Comparison of ENCODE assay signal across 11 cellular contexts in the genomic region with DNA sequence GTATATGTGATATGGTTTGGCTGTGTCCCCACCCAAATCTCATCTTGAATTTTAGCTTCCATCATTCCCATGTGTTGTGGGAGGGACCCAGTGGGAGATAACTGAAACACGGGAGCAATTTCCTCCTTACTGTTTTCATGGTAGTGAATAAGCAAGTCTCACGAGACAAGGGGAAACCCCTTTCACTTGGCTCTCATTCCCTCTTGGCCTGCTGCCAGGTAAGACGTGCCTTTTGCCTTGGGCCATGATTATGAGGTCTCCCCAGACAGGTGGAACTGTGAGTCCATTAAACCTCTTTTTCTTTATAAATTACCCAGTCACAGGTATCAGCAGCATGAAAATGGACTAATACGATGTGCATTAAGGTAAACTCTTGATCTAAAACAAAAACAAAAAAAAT.
A peak's percentile ranks its signal among the peaks of the same experiment; 100 is the strongest.
DNase-seq lines count a peak whose midpoint lies in the region; ATAC-seq, FAIRE-seq and TF ChIP-seq lines count a peak whose summit lies in the region.
"Had no signal": no experiment of that assay in that cellular context is flagged by ENCODE, and none has a peak within 500 bp of the region (broad histone marks: within the 10 kb centered on the region; RNA-seq: fewer than 3 reads in every experiment).

No MANE protein-coding gene starts in this region.

- no peak for TF ChIP-seq CTCF in coronary artery (IDR thresholded peaks at IDR 0.05)

- no peak overlapping the region for H3K4me3 ChIP-seq in coronary artery
- H3K4me3 ChIP-seq: ascending aorta, upper lobe of left lung had no signal

- H3K27ac ChIP-seq in coronary artery, result no peak overlapping the region
- H3K27ac ChIP-seq: ascending aorta, upper lobe of left lung had no signal

- DNase-seq in COLO668 (lab: John Stamatoyannopoulos, UW; ENCODE audit: unreplicated experiment), result peak; percentile 66
- no peak for DNase-seq in GM18507 (ENCODE audit: extremely low spot score, insufficient read length, low read depth)
- DNase-seq in activated CD8-positive, alpha-beta memory T cell treated with anti-CD3 and anti-CD28 coated beads, Interleukin-2, amount 50 U/mL, for 4 hours, result peak; percentile 25
- peak; percentile 11 for DNase-seq in pulmonary artery endothelial cell (ENCODE audit: low read depth, low spot score)
- no peak for DNase-seq in dedifferentiated amniotic fluid mesenchymal stem cell (ENCODE audit: extremely low spot score)
- DNase-seq in coronary artery (ENCODE audit: low spot score), result no peak
- DNase-seq: IMR-90 had no signal

- FAIRE-seq in GM18507 (lab: Jason Lieb, UNC), result peak; percentile 39

- no peak for ATAC-seq in GM18517 (IDR thresholded peaks at IDR 0.05; ENCODE audit: unreplicated experiment)
- no peak for ATAC-seq in GM18907 (IDR thresholded peaks at IDR 0.05; ENCODE audit: unreplicated experiment)

Comparison
In these comparisons a context has a peak if more than half of its experiments do, and no peak if none do; other contexts are left out.
1. DNase-seq: peak in COLO668 (single experiment), activated CD8-positive, alpha-beta memory T cell treated with anti-CD3 and anti-CD28 coated beads, Interleukin-2, amount 50 U/mL, for 4 hours (single experiment) and pulmonary artery endothelial cell (single experiment); none in GM18507 (single experiment), dedifferentiated amniotic fluid mesenchymal stem cell (single experiment) and coronary artery (single experiment).